1 cellular context compared by ENCODE assay signal in genomic region chr9:135448570-135449180, GRCh38.
TF ChIP-seq lines count a peak whose summit lies in the region.

No MANE protein-coding gene starts in this region.

TF ChIP-seq in SK-N-SH, 30 proteins besides CTCF, POLR2A, EP300 and RAD21 (continued from another document):
- TF ChIP-seq USF2 (IDR thresholded peaks at IDR 0.05; ENCODE audit: borderline replicate concordance, low read depth, low read length) (no peak), MEF2A (IDR thresholded peaks at IDR 0.05; ENCODE audit: borderline replicate concordance, low read depth) (no peak), CHD2 (IDR thresholded peaks at IDR 0.05; ENCODE audit: low read length, partially characterized antibody) (no peak), GABPA (IDR thresholded peaks at IDR 0.05; ENCODE audit: low read depth) (no peak), FOXM1 (IDR thresholded peaks at IDR 0.05; ENCODE audit: low read depth) (no peak)
